Comparison of ENCODE assay signal across 8 cellular contexts in the genomic region with DNA sequence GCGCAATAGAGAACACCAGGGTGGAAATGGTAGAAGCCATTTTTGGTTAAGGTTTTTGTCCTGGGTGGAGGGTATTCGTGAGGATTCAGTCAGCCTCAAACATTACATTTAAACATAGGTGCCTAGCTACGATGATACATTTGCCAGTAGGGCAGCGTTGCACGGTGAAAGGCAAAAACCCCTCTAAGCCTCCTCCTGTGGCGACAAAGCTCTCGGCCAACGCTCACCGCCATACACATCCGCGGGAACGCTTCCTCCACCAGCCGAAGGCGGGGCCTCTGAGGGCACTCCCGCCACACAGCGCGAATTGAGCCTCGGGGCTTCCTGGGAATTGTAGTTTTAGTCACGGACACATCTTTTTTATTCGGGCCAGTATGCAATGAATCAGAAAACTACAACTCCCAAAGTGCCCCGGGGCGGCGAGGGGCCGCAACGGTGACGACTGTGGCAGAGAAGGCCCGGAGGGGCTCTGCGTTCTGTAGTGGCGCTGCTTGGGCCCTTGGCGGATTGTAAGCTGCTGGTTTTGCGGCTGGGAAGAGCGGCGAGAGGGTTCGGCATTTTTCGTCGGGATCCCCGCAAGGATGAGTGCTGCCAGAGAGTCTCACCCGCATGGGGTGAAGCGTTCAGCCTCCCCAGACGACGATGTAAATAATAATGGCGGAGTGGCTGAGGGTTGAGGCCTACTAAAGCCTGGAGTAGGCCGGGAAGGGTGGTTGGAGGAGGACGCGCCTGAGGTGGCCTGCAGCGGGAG. TPM values are rescaled to one million over a fixed set of nuclear protein-coding genes. Genes with fewer than 3 reads are reported as not detected.
DNase-seq lines count a peak whose midpoint lies in the region; ATAC-seq, FAIRE-seq and TF ChIP-seq lines count a peak whose summit lies in the region.

C11orf58 (plus strand) TSS at position 450 of the 751 bp plus-strand sequence; CDS start at position 582, 132 bp downstream.

- peak within 1 kb of the TSS; percentile 96 for H2BK5ac ChIP-seq in H1 (ENCODE audit: low read depth, low read length)

- TF ChIP-seq EP300 in H1 (IDR thresholded peaks at IDR 0.05; ENCODE audit: borderline replicate concordance in 1 of 2, low read depth in 2 of 2, low read length in 2 of 2) = no peak

- no peak for TF ChIP-seq CTCF in H1 (IDR thresholded peaks at IDR 0.05; ENCODE audit: control extremely low read depth in 1 of 3, insufficient read depth in 1 of 3, low read depth in 1 of 3, low read length in 3 of 3)

- DNase-seq in COLO829 (ENCODE audit: low spot score) (peak; percentile 98), HTR-8/SVneo (ENCODE audit: insufficient read length, low spot score) (peak; percentile 89), NOMO-1 treated with dmso at 0.1 percent for 144 hours (lab: John Stamatoyannopoulos, UW; ENCODE audit: unreplicated experiment) (peak; percentile 94), H1 (ENCODE audit: low read depth in 1 of 2, low spot score in 2 of 2) (peak; percentile 86 to 94), memory B cell (ENCODE audit: low spot score in 2 of 2) (peak; percentile 93 to 95)
- DNase-seq in activated CD8-positive, alpha-beta memory T cell treated with anti-CD3 and anti-CD28 coated beads for 48 hours (ENCODE audit: low read depth in 2 of 3, low spot score in 2 of 3) = peak; percentile 74 to 87 (median 85)
- DNase-seq in stimulated activated CD8-positive, alpha-beta memory T cell treated with anti-CD3 and anti-CD28 coated beads, Interleukin-12 subunit alpha, Interleukin-12 subunit beta, amount 100 ng/mL, for 24 hours (ENCODE audit: extremely low read depth) = peak; percentile 80

- H4K20me1 ChIP-seq in H1 (replicated peaks in 1 of 2; ENCODE audit: control insufficient read depth in 1 of 2, insufficient read depth in 2 of 2, low read length in 2 of 2) = peaks cover 3 to 8% of the 10 kb centered on the region in 2 experiments

- peak within 1 kb of the TSS; percentile 91 to 100 (median 96) for H3K9ac ChIP-seq in H1 (replicated peaks in 1 of 4; ENCODE audit: extremely low read depth in 1 of 4, low read depth in 3 of 4, low read length in 3 of 4)

- ATAC-seq in GM21367 (IDR thresholded peaks at IDR 0.05; ENCODE audit: unreplicated experiment) (peak; percentile 97), memory B cell (ENCODE audit: low read depth) (peak; percentile 90)

- peaks cover 29 to 52% of the 10 kb centered on the region in 2 experiments for H3K79me2 ChIP-seq in H1 (ENCODE audit: control insufficient read depth in 1 of 2, insufficient read depth in 2 of 2, low read length in 2 of 2)

- H3K79me1 ChIP-seq in H1 (ENCODE audit: low read depth, low read length) = peaks cover 10% of the 10 kb centered on the region

- H3K23ac ChIP-seq in H1 (ENCODE audit: insufficient read length) = no peak within 1 kb of the TSS

- peak within 1 kb of the TSS; percentile 5; the same call in 1 of the 2 replicates for H2AK5ac ChIP-seq in H1 (ENCODE audit: low read depth, low read length)

- H3K56ac ChIP-seq in H1 (replicated peaks; ENCODE audit: insufficient read length, low read depth, low read length) = peak within 1 kb of the TSS; percentile 87

- H2BK120ac ChIP-seq in H1 (replicated peaks; ENCODE audit: low read depth, low read length) = no peak within 1 kb of the TSS

- H3K4me1 Mint-ChIP-seq in memory B cell = peaks cover 15% of the 10 kb centered on the region

- H4K91ac ChIP-seq in H1 (replicated peaks; ENCODE audit: insufficient read length, low read length) = peak within 1 kb of the TSS; percentile 100

- no peaks in the 10 kb centered on the region for H3K27me3 ChIP-seq in H1 (replicated peaks in 1 of 4; ENCODE audit: control insufficient read depth in 3 of 4, extremely low read depth in 1 of 4, insufficient read depth in 3 of 4, low read length in 3 of 4)

- H3K4me3 ChIP-seq in H1 (ENCODE audit: extremely low read depth in 1 of 4, insufficient read depth in 2 of 4, low read depth in 3 of 4, low read length in 4 of 4) = peak within 1 kb of the TSS; percentile 82 to 100 (median 90)

- FAIRE-seq in HTR-8/SVneo (lab: Jason Lieb, UNC) (peak; percentile 92), H1 (lab: Jason Lieb, UNC) (peak; percentile 50)

- H4K5ac ChIP-seq in H1 (ENCODE audit: insufficient read length, low read depth, low read length) = peak within 1 kb of the TSS; percentile 97

- peak within 1 kb of the TSS; percentile 73 for H3K14ac ChIP-seq in H1 (ENCODE audit: insufficient read length)

- peak within 1 kb of the TSS; percentile 94 for H3K27ac ChIP-seq in H1 (ENCODE audit: low read depth, low read length)

- no peaks in the 10 kb centered on the region for H3K9me3 ChIP-seq in H1 (ENCODE audit: insufficient read depth in 2 of 2, low read depth in 1 of 2, low read length in 1 of 2)

- H3K27ac Mint-ChIP-seq in memory B cell = no peak within 1 kb of the TSS

- TF ChIP-seq RAD21 in H1 (IDR thresholded peaks at IDR 0.05 in 1 of 2, conservative IDR thresholded peaks at IDR 0.05 in 1 of 2; ENCODE audit: low read depth in 2 of 2, low read length in 2 of 2) = no peak

- H3K4me1 ChIP-seq in H1 (replicated peaks in 1 of 4; ENCODE audit: control insufficient read depth in 3 of 4, insufficient read depth in 4 of 4, low read length in 3 of 4) = peaks cover 0 to 6% (median 3%) of the 10 kb centered on the region in 4 experiments; a peak in 4 of 7 replicates

- peak within 1 kb of the TSS; percentile 70 to 85 for H3K4me2 ChIP-seq in H1 (ENCODE audit: insufficient read depth in 1 of 2, low read depth in 2 of 2, low read length in 2 of 2)

- peak within 1 kb of the TSS; percentile 62 for H3K4me3 Mint-ChIP-seq in memory B cell

- peaks cover 0 to 12% (median 1%) of the 10 kb centered on the region in 4 experiments; a peak in 2 of 8 replicates for H3K36me3 ChIP-seq in H1 (ENCODE audit: control insufficient read depth in 2 of 4, insufficient read depth in 4 of 4, low read length in 3 of 4)

- WGBS in H1 (ENCODE audit: extremely low coverage in 1 of 2, insufficient coverage in 1 of 2, insufficient read length in 1 of 2, insufficient replicate concordance in 2 of 2, low coverage in 1 of 2, low lambda C conversion rate in 2 of 2, missing lambda C conversion rate in 1 of 2), 2 experiments = 1% methylated on average over 45 of the region's 46 CpGs; no CpG with 5 or more reads in 1 of the 2 experiments

- H3K4ac ChIP-seq in H1 (replicated peaks; ENCODE audit: insufficient read length, low read depth, low read length) = no peak within 1 kb of the TSS

- peak; percentile 98 for TF ChIP-seq POLR2A in H1 (IDR thresholded peaks at IDR 0.05; ENCODE audit: control extremely low read depth in 1 of 2, low read depth in 2 of 2, low read length in 2 of 2)

- no peak within 1 kb of the TSS for H2BK20ac ChIP-seq in H1 (ENCODE audit: low read length)

- H2BK12ac ChIP-seq in H1 (ENCODE audit: low read depth, low read length) = peak within 1 kb of the TSS; percentile 84; the same call in 1 of the 2 replicates

- POLR2A ChIA-PET in H1 (lab: Charles Lee; ENCODE audit: partially characterized antibody) = interaction anchor here (0.6 to 4.0 kb wide), 19 partner anchors 11 to 340 kb away, joined by 3 to 30 read pairs (median 4); no protein-coding TSS in a partner anchor

- CTCF ChIA-PET in H1 (lab: Charles Lee; ENCODE audit: partially characterized antibody) = interaction anchor here (1.0 to 1.8 kb wide), 5 partner anchors 11 to 270 kb away, joined by 3 to 10 read pairs (median 4); no protein-coding TSS in a partner anchor

- H2BK15ac ChIP-seq in H1 (ENCODE audit: low read length) = no peak within 1 kb of the TSS

- H3K9me3 Mint-ChIP-seq in memory B cell = no peaks in the 10 kb centered on the region

- H3K36me3 Mint-ChIP-seq in memory B cell = peaks cover 4% of the 10 kb centered on the region

- H3K18ac ChIP-seq in H1 (ENCODE audit: extremely low read depth, low read length) = peak within 1 kb of the TSS; percentile 88

- no peaks in the 10 kb centered on the region for H3K27me3 Mint-ChIP-seq in memory B cell

- H2AFZ ChIP-seq in H1 (ENCODE audit: low read length) = peak within 1 kb of the TSS; percentile 75

- peak within 1 kb of the TSS; percentile 99; the same call in 1 of the 2 replicates for H4K8ac ChIP-seq in H1 (ENCODE audit: extremely low read depth, insufficient read depth, low read length)

- no peaks in the 10 kb centered on the region; the same call in 1 of the 2 replicates for H3K23me2 ChIP-seq in H1 (ENCODE audit: low read depth, low read length)

TF ChIP-seq in H1, 55 proteins besides CTCF, POLR2A, EP300 and RAD21 (continues in another document):
- peak; percentile 98 for TF ChIP-seq PHF8 (conservative IDR thresholded peaks at IDR 0.05; ENCODE audit: low read depth, low read length)
- TF ChIP-seq POLR2AphosphoS5 (IDR thresholded peaks at IDR 0.05; ENCODE audit: low read depth, low read length) = peak; percentile 97
- peak; percentile 93 for TF ChIP-seq TBP (IDR thresholded peaks at IDR 0.05; ENCODE audit: low read depth, low read length)
- TF ChIP-seq CHD1 (IDR thresholded peaks at IDR 0.05; ENCODE audit: low read depth, low read length) = peak; percentile 36; the same call in 1 of the 2 replicates
- TF ChIP-seq GTF2F1 (IDR thresholded peaks at IDR 0.05; ENCODE audit: borderline replicate concordance, low read depth, low read length) = peak; percentile 60
- TF ChIP-seq KDM5A (IDR thresholded peaks at IDR 0.05; ENCODE audit: low read length) = peak; percentile 43; the same call in 1 of the 2 replicates
- peak; percentile 92 for TF ChIP-seq ASH2L (IDR thresholded peaks at IDR 0.05; ENCODE audit: low read length)
- peak in 1 of 2 experiments; percentile 82; a peak in 2 of 4 replicates for TF ChIP-seq SIN3A (conservative IDR thresholded peaks at IDR 0.05 in 1 of 2, IDR thresholded peaks at IDR 0.05 in 1 of 2; ENCODE audit: low read depth in 1 of 2, low read length in 2 of 2)

RNA-seq across cellular contexts. Expression of gene C11orf58, which starts in this region (rescaled TPM):
- total RNA-seq in H1 (2021; fragmentation: NEBNext Ultra II Directional; extraction: Animal tissue kit (Norgen Biotek cat#: 25700)) = 161 and 181 TPM in 2 replicates
- 67.4 and 70.7 TPM in 2 replicates for polyA plus RNA-seq in H1 (2011; rRNA removed)
- polyA plus RNA-seq in H1 (2011; cell fraction: cytosol; rRNA removed) = 181 TPM
- 41.0 TPM for polyA plus RNA-seq in H1 (2011; cell fraction: nucleus; rRNA removed)
- polyA plus RNA-seq in H1 (2012, experiment 1 of 2) = 228 to 336 TPM (median 257 TPM) in 4 replicates
- polyA plus RNA-seq in H1 (2012, experiment 2 of 2) = 25.3 TPM
- polyA plus RNA-seq in H1 (2013, experiment 1 of 2) = 125 TPM
- polyA plus RNA-seq in H1 (2013, experiment 2 of 2) = 113 TPM
- polyA minus RNA-seq in H1 (2011; rRNA and poly(A)+ RNA removed) = 35.3 and 53.0 TPM in 2 replicates
- 128 TPM for polyA minus RNA-seq in H1 (2011; cell fraction: cytosol; rRNA and poly(A)+ RNA removed)
- polyA minus RNA-seq in H1 (2011; cell fraction: nucleus; rRNA and poly(A)+ RNA removed) = 70.9 TPM

Comparison
In these comparisons a context has a peak if more than half of its experiments do, and no peak if none do; other contexts are left out.
1. Peak in every context shown above with its lines: DNase-seq, ATAC-seq, H3K4me3 ChIP-seq and H3K27ac ChIP-seq.